ENCODE assay signal across 14 cellular contexts in the genomic region with DNA sequence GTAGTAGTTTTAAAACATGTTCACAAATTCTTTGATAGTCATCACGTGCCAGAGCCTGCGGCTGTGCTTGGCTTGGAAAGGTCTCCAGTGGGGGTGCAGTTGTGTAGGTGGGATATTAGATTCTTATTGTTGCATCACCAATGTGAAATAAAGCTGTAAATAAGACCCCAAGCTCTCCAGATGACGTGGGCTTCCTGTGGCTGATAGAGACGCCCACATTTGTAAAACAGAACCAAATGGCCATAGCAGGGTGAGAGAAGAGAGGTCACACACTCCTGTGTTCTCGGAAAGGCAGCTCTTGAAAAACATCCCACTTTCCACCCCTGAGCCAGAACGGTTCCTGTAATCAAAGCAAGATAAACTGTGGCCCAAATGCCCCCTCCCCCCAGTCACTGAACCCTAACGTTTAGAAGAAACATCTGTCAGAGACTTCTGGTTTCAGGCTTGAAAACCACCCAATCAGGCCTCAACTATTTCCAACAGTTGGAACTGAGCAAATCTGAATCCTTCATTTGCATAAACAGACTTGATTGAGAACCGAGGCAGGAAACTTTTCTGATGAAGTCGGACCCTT. TPM values are rescaled to one million over a fixed set of nuclear protein-coding genes. Genes with fewer than 3 reads are reported as not detected.
DNase-seq lines count a peak whose midpoint lies in the region; ATAC-seq and TF ChIP-seq lines count a peak whose summit lies in the region.
"Had no signal": no experiment of that assay in that cellular context is flagged by ENCODE, and none has a peak within 500 bp of the region (broad histone marks: within the 10 kb centered on the region; RNA-seq: fewer than 3 reads in every experiment).

No MANE protein-coding gene starts in this region.

- POLR2A ChIA-PET in naive thymus-derived CD4-positive, alpha-beta T cell (lab: Charles Lee) = interaction anchor here (0.8 kb wide), 1 partner anchor 14 kb away, joined by 4 read pairs; no protein-coding TSS in a partner anchor

- no peaks in the 10 kb centered on the region for H3K9me3 ChIP-seq in naive thymus-derived CD4-positive, alpha-beta T cell (ENCODE audit: control insufficient read depth in 2 of 3, low read length in 3 of 3)
- H3K9me3 ChIP-seq in hepatocyte (ENCODE audit: low read depth) = no peaks in the 10 kb centered on the region

- H3K27me3 ChIP-seq in naive thymus-derived CD4-positive, alpha-beta T cell (ENCODE audit: control insufficient read depth in 2 of 2, insufficient read depth in 2 of 2, low read length in 2 of 2) = no peaks in the 10 kb centered on the region
- H3K27me3 ChIP-seq in hepatocyte = no peaks in the 10 kb centered on the region

- H3K9me3 Mint-ChIP-seq in T-helper 1 cell treated with Interleukin-12 subunit alpha and Interleukin-12 subunit beta and Interleukin-4 antibody, amounts not matched to agents 30 μg/mL and 1 μg/mL, for 36 hours = no peaks in the 10 kb centered on the region
- H3K9me3 Mint-ChIP-seq in naive thymus-derived CD4-positive, alpha-beta T cell = peaks cover 0 to 4% (median 0%) of the 10 kb centered on the region in 11 donors

- H3K27ac ChIP-seq in naive thymus-derived CD4-positive, alpha-beta T cell (ENCODE audit: low read depth, low read length) = no peak overlapping the region
- no peak overlapping the region for H3K27ac ChIP-seq in hepatocyte
- H3K27ac ChIP-seq: GM23248 had no signal

- peak; percentile 54 for ATAC-seq in GM18505 (IDR thresholded peaks at IDR 0.05; ENCODE audit: unreplicated experiment)
- ATAC-seq in GM21576 (IDR thresholded peaks at IDR 0.05; ENCODE audit: unreplicated experiment) = peak; percentile 55
- ATAC-seq in naive thymus-derived CD4-positive, alpha-beta T cell = peak; percentile 24
- no peak for ATAC-seq in HG03439 (IDR thresholded peaks at IDR 0.05; ENCODE audit: unreplicated experiment)
- no peak for ATAC-seq in GM19455 (IDR thresholded peaks at IDR 0.05; ENCODE audit: unreplicated experiment)
- ATAC-seq: left colon, sciatic nerve, SK-N-SH treated with all-trans-retinoic acid at 6 μM for 48 hours had no signal

- CTCF ChIA-PET in naive thymus-derived CD4-positive, alpha-beta T cell (lab: Charles Lee) = no interaction called here

- DNase-seq in naive thymus-derived CD4-positive, alpha-beta T cell = no peak
- DNase-seq in hepatocyte (ENCODE audit: low spot score) (no peak), COLO668 (lab: John Stamatoyannopoulos, UW; ENCODE audit: unreplicated experiment) (no peak)
- DNase-seq: activated effector memory CD4-positive, alpha-beta T cell treated with Interleukin-2 at 50 U/mL for 16 hours; GM23248; left colon; NCI-H345 had no signal

- H3K27ac Mint-ChIP-seq in T-helper 1 cell treated with Interleukin-12 subunit alpha and Interleukin-12 subunit beta and Interleukin-4 antibody, amounts not matched to agents 30 μg/mL and 1 μg/mL, for 36 hours = peak overlapping the region; percentile 20
- H3K27ac Mint-ChIP-seq in naive thymus-derived CD4-positive, alpha-beta T cell = peak overlapping the region in 2 of 9 donors; percentile 56 to 72

- no peak for TF ChIP-seq POLR2A in GM18505 (IDR thresholded peaks at IDR 0.05; ENCODE audit: borderline replicate concordance, extremely low read depth, insufficient read depth, insufficient read length)

- TF ChIP-seq CTCF in hepatocyte (IDR thresholded peaks at IDR 0.05; ENCODE audit: poor library complexity) = no peak

- WGBS in hepatocyte (ENCODE audit: low lambda C conversion rate, missing lambda C conversion rate) = 65% methylated on average over 9 of the region's 9 CpGs

- no peak overlapping the region for H3K4me3 ChIP-seq in naive thymus-derived CD4-positive, alpha-beta T cell (ENCODE audit: low read length)
- no peak overlapping the region for H3K4me3 ChIP-seq in hepatocyte
- H3K4me3 ChIP-seq: GM23248 had no signal

- no peaks in the 10 kb centered on the region for H4K20me1 ChIP-seq in hepatocyte (ENCODE audit: insufficient read depth, poor library complexity, severe bottlenecking)

- H3K36me3 ChIP-seq in naive thymus-derived CD4-positive, alpha-beta T cell (ENCODE audit: control insufficient read depth in 2 of 3, insufficient read depth in 3 of 3, low read length in 3 of 3) = no peaks in the 10 kb centered on the region
- no peaks in the 10 kb centered on the region for H3K36me3 ChIP-seq in hepatocyte (replicated peaks; ENCODE audit: insufficient read depth, low read depth)

- H3K4me1 ChIP-seq in naive thymus-derived CD4-positive, alpha-beta T cell (ENCODE audit: control insufficient read depth in 2 of 2, insufficient read depth in 2 of 2, low read length in 2 of 2) = no peaks in the 10 kb centered on the region
- H3K4me1 ChIP-seq in hepatocyte (ENCODE audit: insufficient read depth) = no peaks in the 10 kb centered on the region

- peaks cover 10% of the 10 kb centered on the region for H3K4me1 Mint-ChIP-seq in T-helper 1 cell treated with Interleukin-12 subunit alpha and Interleukin-12 subunit beta and Interleukin-4 antibody, amounts not matched to agents 30 μg/mL and 1 μg/mL, for 36 hours (ENCODE audit: low read depth)
- peaks cover 0 to 14% (median 5%) of the 10 kb centered on the region in 7 donors for H3K4me1 Mint-ChIP-seq in naive thymus-derived CD4-positive, alpha-beta T cell

- no peaks in the 10 kb centered on the region for H3K9me2 ChIP-seq in hepatocyte (replicated peaks; ENCODE audit: insufficient read depth)

- no peak overlapping the region for H3K4me3 Mint-ChIP-seq in T-helper 1 cell treated with Interleukin-12 subunit alpha and Interleukin-12 subunit beta and Interleukin-4 antibody, amounts not matched to agents 30 μg/mL and 1 μg/mL, for 36 hours
- H3K4me3 Mint-ChIP-seq in naive thymus-derived CD4-positive, alpha-beta T cell = peak overlapping the region in 2 of 10 donors; percentile 7 to 50

- H2AFZ ChIP-seq in hepatocyte = no peak overlapping the region
- H2AFZ ChIP-seq: GM23248 had no signal

- no peaks in the 10 kb centered on the region for H3K36me3 Mint-ChIP-seq in T-helper 1 cell treated with Interleukin-12 subunit alpha and Interleukin-12 subunit beta and Interleukin-4 antibody, amounts not matched to agents 30 μg/mL and 1 μg/mL, for 36 hours (ENCODE audit: low read depth)
- H3K36me3 Mint-ChIP-seq in naive thymus-derived CD4-positive, alpha-beta T cell = peaks cover 0 to 9% (median 0%) of the 10 kb centered on the region in 5 donors

- peaks cover 4% of the 10 kb centered on the region for H3K27me3 Mint-ChIP-seq in T-helper 1 cell treated with Interleukin-12 subunit alpha and Interleukin-12 subunit beta and Interleukin-4 antibody, amounts not matched to agents 30 μg/mL and 1 μg/mL, for 36 hours (ENCODE audit: low read depth)
- peaks cover 0 to 4% (median 0%) of the 10 kb centered on the region in 5 donors for H3K27me3 Mint-ChIP-seq in naive thymus-derived CD4-positive, alpha-beta T cell

- H3K4me2 ChIP-seq in hepatocyte = no peak overlapping the region

- H3K79me2 ChIP-seq in hepatocyte = no peaks in the 10 kb centered on the region

- intact Hi-C loops in naive thymus-derived CD4-positive, alpha-beta T cell (cut with micrococcal nuclease) = no loop called here

RNA-seq across cellular contexts. Expression of a gene that starts 6.6 kb away (rescaled TPM):
- 10 to 100 TPM; 16.0 to 28.7 (median 17.3) TPM for total RNA-seq in naive thymus-derived CD4-positive, alpha-beta T cell
- 10 to 100 TPM; 27.8 to 80.5 TPM for polyA plus RNA-seq in naive thymus-derived CD4-positive, alpha-beta T cell
- 32.1 and 43.2 TPM in 2 replicates for total RNA-seq in hepatocyte
- 52.9 and 53.8 TPM in 2 replicates for polyA plus RNA-seq in hepatocyte

Comparison
In these comparisons a context has a peak if more than half of its experiments do, and no peak if none do; other contexts are left out.
1. ATAC-seq: peak in GM18505 (single experiment), GM21576 (single experiment) and naive thymus-derived CD4-positive, alpha-beta T cell (single experiment); none in HG03439 (single experiment) and GM19455 (single experiment).